17 cellular contexts compared by ENCODE assay signal in the genomic region with DNA sequence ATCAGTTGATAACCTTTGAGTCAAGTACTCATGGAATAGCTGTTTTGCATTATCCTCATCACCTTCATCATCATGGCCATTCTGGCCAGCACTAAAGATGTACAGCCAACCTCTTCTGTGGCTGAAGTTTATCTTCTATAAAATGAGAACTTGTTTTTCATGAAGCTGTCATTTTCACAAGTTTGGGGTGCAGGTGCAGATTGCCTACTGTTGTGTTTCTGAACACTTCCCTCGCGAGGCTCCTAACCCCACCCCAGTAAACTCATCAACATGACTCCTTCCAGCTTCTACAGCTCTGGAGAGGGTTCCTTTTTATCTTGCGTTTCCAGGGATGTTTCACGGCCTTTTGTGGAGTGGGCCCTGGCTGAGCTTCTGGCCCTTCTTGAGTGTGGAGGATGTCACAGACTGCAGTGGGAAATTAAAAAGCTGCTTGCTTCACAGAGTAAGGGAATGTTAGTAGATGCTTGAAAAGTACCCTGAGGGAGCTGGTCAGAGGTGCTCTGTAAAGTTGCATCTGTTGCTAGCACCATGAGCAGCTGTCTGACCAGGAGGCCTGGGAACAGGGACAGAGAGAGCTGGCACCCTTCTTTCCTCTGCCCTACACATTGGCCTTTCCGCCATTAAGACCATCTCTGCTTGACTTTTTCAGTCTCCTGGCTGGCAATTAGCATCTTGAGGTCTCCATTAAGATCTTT.
"Had no signal": no experiment of that assay in that cellular context is flagged by ENCODE, and none has a peak within 500 bp of the region (broad histone marks: within the 10 kb centered on the region; RNA-seq: fewer than 3 reads in every experiment).

No MANE protein-coding gene starts in this region.

- H3K9me3 Mint-ChIP-seq: activated naive CD4-positive, alpha-beta T cell treated with anti-CD3 and anti-CD28 coated beads for 36 hours; activated T-helper 2 cell treated with anti-CD3 and anti-CD28 coated beads, Interferon-gamma antibody, Interleukin-2, Interleukin-4, amounts not matched to agents 10 μg/mL and 5 μg/mL and 100 μg/mL, durations not matched to agents 14 hours and 24 hours and 36 hours; naive thymus-derived CD8-positive, alpha-beta T cell had no signal

- ATAC-seq: gastroesophageal sphincter had no signal

- H3K4me3 ChIP-seq: adrenal gland, gastroesophageal sphincter, heart right ventricle, mucosa of descending colon, prostate gland, right lobe of liver, stomach, thoracic aorta, upper lobe of right lung had no signal

- DNase-seq: activated naive CD4-positive, alpha-beta T cell treated with anti-CD3 and anti-CD28 coated beads for 36 hours; activated T-cell treated with anti-CD3 and anti-CD28 coated beads, Interleukin-2, amount 50 U/mL, for 1 hour; erythroblast; heart right ventricle; left colon; mammary epithelial cell; mucosa of descending colon; naive thymus-derived CD8-positive, alpha-beta T cell; occipital lobe; right lobe of liver; stomach; upper lobe of right lung had no signal

- H3K36me3 ChIP-seq: adrenal gland, gastroesophageal sphincter, heart right ventricle, prostate gland, right lobe of liver, stomach, thoracic aorta, upper lobe of right lung had no signal

- H3K27ac ChIP-seq: gastroesophageal sphincter, prostate gland, right lobe of liver, thoracic aorta, upper lobe of right lung had no signal

- H3K27ac Mint-ChIP-seq: activated naive CD4-positive, alpha-beta T cell treated with anti-CD3 and anti-CD28 coated beads for 36 hours; activated T-helper 2 cell treated with anti-CD3 and anti-CD28 coated beads, Interferon-gamma antibody, Interleukin-2, Interleukin-4, amounts not matched to agents 10 μg/mL and 5 μg/mL and 100 μg/mL, durations not matched to agents 14 hours and 24 hours and 36 hours had no signal

- H3K4me1 ChIP-seq: adrenal gland, gastroesophageal sphincter, prostate gland, right lobe of liver, upper lobe of right lung had no signal

- H3K36me3 Mint-ChIP-seq: naive thymus-derived CD8-positive, alpha-beta T cell had no signal

- H3K27me3 ChIP-seq: adrenal gland, gastroesophageal sphincter, right lobe of liver, stomach, upper lobe of right lung had no signal

- H3K4me3 Mint-ChIP-seq: activated naive CD4-positive, alpha-beta T cell treated with anti-CD3 and anti-CD28 coated beads for 36 hours had no signal

- H3K9me3 ChIP-seq: adrenal gland, mucosa of descending colon, prostate gland, right lobe of liver, stomach, thoracic aorta, upper lobe of right lung had no signal
